ENCODE assay signal across 19 cellular contexts in the genomic region with DNA sequence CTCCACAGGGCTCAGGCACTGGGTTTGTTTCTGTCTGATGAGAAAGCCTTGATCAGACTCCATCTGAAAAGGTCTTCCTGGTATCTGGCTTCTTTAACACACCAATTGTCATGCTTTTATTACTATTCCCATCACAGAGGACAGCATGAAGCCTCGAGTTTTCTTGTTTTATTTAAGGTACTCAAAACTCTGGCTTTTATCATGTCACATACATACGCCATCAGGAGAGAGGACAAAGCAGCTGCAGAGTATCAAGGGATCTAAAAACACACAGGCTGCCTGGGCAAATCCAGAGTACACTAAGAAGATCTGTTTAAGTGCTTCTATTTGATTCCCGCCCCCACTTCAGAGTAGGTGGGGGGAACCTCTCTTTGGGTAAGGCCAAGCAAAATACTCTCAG.
"Had no signal": no experiment of that assay in that cellular context is flagged by ENCODE, and none has a peak within 500 bp of the region (broad histone marks: within the 10 kb centered on the region; RNA-seq: fewer than 3 reads in every experiment).

No MANE protein-coding gene starts in this region.

- H3K4me3 ChIP-seq: heart left ventricle, ovary, prostate gland, testis, vagina had no signal

- DNase-seq: activated CD4-positive, alpha-beta T cell treated with anti-CD3 and anti-CD28 coated beads, Interleukin-2, amount 10 ng/mL, durations not matched to agents 7 days and 5 days; activated CD4-positive, CD25-positive, alpha-beta regulatory T cell treated with anti-CD3 and anti-CD28 coated beads, Interleukin-2, amount 50 U/mL, for 72 hours; activated CD8-positive, alpha-beta T cell treated with anti-CD3 and anti-CD28 coated beads, Interleukin-2, amount 10 ng/mL, durations not matched to agents 7 days and 5 days; activated gamma-delta T cell treated with Interleukin-2 at 50 U/mL for 16 hours; aorta; effector CD4-positive, alpha-beta T cell; heart left ventricle; left ventricle myocardium superior; mammary epithelial cell; naive thymus-derived CD8-positive, alpha-beta T cell; ovary; stimulated activated CD4-positive, alpha-beta T cell treated with anti-CD3 and anti-CD28 coated beads, Interleukin-2, amount 100 ng/mL, for 48 hours; stimulated activated CD8-positive, alpha-beta memory T cell treated with anti-CD3 and anti-CD28 coated beads, Interleukin-4, amount 100 ng/mL, for 48 hours; stimulated activated naive CD4-positive, alpha-beta T cell; testis had no signal

- H3K27me3 ChIP-seq: heart left ventricle, neutrophil, ovary, testis, vagina had no signal

- H3K9me3 ChIP-seq: heart left ventricle, neutrophil, ovary, prostate gland, testis, vagina had no signal

- H3K27ac ChIP-seq: neutrophil, ovary, prostate gland, testis, vagina, VCaP had no signal

- H3K4me1 ChIP-seq: testis had no signal

- H3K36me3 ChIP-seq: heart left ventricle, neutrophil, ovary, prostate gland, vagina had no signal
